In genomic region chr17:8152981-8153549, GRCh38 we compare ENCODE assay signal across 9 cellular contexts. TPM values are rescaled to one million over a fixed set of nuclear protein-coding genes. Genes with fewer than 3 reads are reported as not detected.
DNase-seq lines count a peak whose midpoint lies in the region; ATAC-seq, FAIRE-seq and TF ChIP-seq lines count a peak whose summit lies in the region.
"Had no signal": no experiment of that assay in that cellular context is flagged by ENCODE, and none has a peak within 500 bp of the region (broad histone marks: within the 10 kb centered on the region; RNA-seq: fewer than 3 reads in every experiment).

No MANE protein-coding gene starts in this region.

- POLR2A ChIA-PET in H1 (lab: Charles Lee; ENCODE audit: partially characterized antibody): interaction anchor here (1.2 to 15.7 kb wide), 5 partner anchors 10 to 48 kb away, joined by 3 to 289 read pairs (median 49); partner anchors contain the start of genes ALOXE3, HES7, TMEM107 and VAMP2

- ATAC-seq in HG02678 (IDR thresholded peaks at IDR 0.05; ENCODE audit: unreplicated experiment) (no peak), HG03520 (IDR thresholded peaks at IDR 0.05; ENCODE audit: unreplicated experiment) (no peak), HG03045 (IDR thresholded peaks at IDR 0.05; ENCODE audit: unreplicated experiment) (no peak)

- DNase-seq in H1 (ENCODE audit: low read depth in 1 of 2, low spot score in 2 of 2) (no peak), neural crest cell (ENCODE audit: low read depth, low spot score) (no peak), globus pallidus (ENCODE audit: low spot score) (no peak)

- H3K36me3 ChIP-seq in BLaER1 (peaks cover 27% of the 10 kb centered on the region), KOPT-K1 (ENCODE audit: insufficient read depth, low read length) (peaks cover 22% of the 10 kb centered on the region), H1 (ENCODE audit: control insufficient read depth in 2 of 4, insufficient read depth in 4 of 4, low read length in 3 of 4) (peaks cover 8 to 15% (median 11%) of the 10 kb centered on the region in 4 experiments; a peak in 6 of 8 replicates)

- H3K9ac ChIP-seq in BLaER1: no peak overlapping the region
- H3K9ac ChIP-seq in H1 (replicated peaks in 1 of 4; ENCODE audit: extremely low read depth in 1 of 4, low read depth in 3 of 4, low read length in 3 of 4): peak overlapping the region in 2 of 4 experiments; percentile 4 to 27; a peak in 1 of 7 replicates

- H4K5ac ChIP-seq in H1 (ENCODE audit: insufficient read length, low read depth, low read length): no peak overlapping the region

- H2AFZ ChIP-seq in H1 (ENCODE audit: low read length): no peak overlapping the region

- H4K20me1 ChIP-seq in BLaER1 (peaks cover 26% of the 10 kb centered on the region), H1 (replicated peaks in 1 of 2; ENCODE audit: control insufficient read depth in 1 of 2, insufficient read depth in 2 of 2, low read length in 2 of 2) (peaks cover 0 to 18% of the 10 kb centered on the region in 2 experiments)

- H3K18ac ChIP-seq in H1 (ENCODE audit: extremely low read depth, low read length): no peak overlapping the region

- H3K4me2 ChIP-seq in BLaER1: peak overlapping the region; percentile 98
- H3K4me2 ChIP-seq in H1 (ENCODE audit: insufficient read depth in 1 of 2, low read depth in 2 of 2, low read length in 2 of 2): peak overlapping the region; percentile 100

- no peak overlapping the region for H3K14ac ChIP-seq in H1 (ENCODE audit: insufficient read length)

- CTCF ChIA-PET in H1 (lab: Charles Lee; ENCODE audit: partially characterized antibody): interaction anchor here (0.6 to 10.3 kb wide), 4 partner anchors 10 to 293 kb away, joined by 3 to 133 read pairs (median 4); partner anchors contain the start of gene ALOXE3

- no peak overlapping the region for H3K23ac ChIP-seq in H1 (ENCODE audit: insufficient read length)

- peak overlapping the region; percentile 89 for H3K27ac Mint-ChIP-seq in neural crest cell (ENCODE audit: unreplicated experiment)

- TF ChIP-seq POLR2A in H1 (IDR thresholded peaks at IDR 0.05; ENCODE audit: control extremely low read depth in 1 of 2, low read depth in 2 of 2, low read length in 2 of 2): no peak

- 0 out of 2 replicates have a peak overlapping the region, but pooled peaks have one; percentile 3 for H2BK20ac ChIP-seq in H1 (ENCODE audit: low read length)

- peak overlapping the region; percentile 7; the same call in 1 of the 2 replicates for H4K8ac ChIP-seq in H1 (ENCODE audit: extremely low read depth, insufficient read depth, low read length)

- no peak overlapping the region for H4K91ac ChIP-seq in H1 (replicated peaks; ENCODE audit: insufficient read length, low read length)

- WGBS in H1 (ENCODE audit: extremely low coverage in 1 of 2, insufficient coverage in 1 of 2, insufficient read length in 1 of 2, insufficient replicate concordance in 2 of 2, low coverage in 1 of 2, low lambda C conversion rate in 2 of 2, missing lambda C conversion rate in 1 of 2), 2 experiments: 80% methylated on average over 9 of the region's 9 CpGs; no CpG with 5 or more reads in 1 of the 2 experiments

- peaks cover 7% of the 10 kb centered on the region; the same call in 1 of the 2 replicates for H3K79me1 ChIP-seq in H1 (ENCODE audit: low read depth, low read length)

- TF ChIP-seq CTCF in H1 (IDR thresholded peaks at IDR 0.05; ENCODE audit: control extremely low read depth in 1 of 3, insufficient read depth in 1 of 3, low read depth in 1 of 3, low read length in 3 of 3) (no peak), neural crest cell (conservative IDR thresholded peaks at IDR 0.05) (no peak)

- H2BK120ac ChIP-seq in H1 (replicated peaks; ENCODE audit: low read depth, low read length): no peak overlapping the region

- peak overlapping the region; percentile 93; the same call in 1 of the 2 replicates for H2AK5ac ChIP-seq in H1 (ENCODE audit: low read depth, low read length)

- H3K27me3 Mint-ChIP-seq in neural crest cell (ENCODE audit: low read depth): no peaks in the 10 kb centered on the region

- H3K4ac ChIP-seq in H1 (replicated peaks; ENCODE audit: insufficient read length, low read depth, low read length): no peak overlapping the region

- H2BK15ac ChIP-seq in H1 (ENCODE audit: low read length): peak overlapping the region; percentile 63; the same call in 1 of the 2 replicates

- peak overlapping the region; percentile 19 for H2BK5ac ChIP-seq in H1 (ENCODE audit: low read depth, low read length)

- H3K56ac ChIP-seq in H1 (replicated peaks; ENCODE audit: insufficient read length, low read depth, low read length): no peak overlapping the region

- no peak for TF ChIP-seq EP300 in H1 (IDR thresholded peaks at IDR 0.05; ENCODE audit: borderline replicate concordance in 1 of 2, low read depth in 2 of 2, low read length in 2 of 2)

- H3K9me3 ChIP-seq in BLaER1 (no peaks in the 10 kb centered on the region), KOPT-K1 (ENCODE audit: insufficient read depth, low read length, poor library complexity, severe bottlenecking) (no peaks in the 10 kb centered on the region), H1 (ENCODE audit: insufficient read depth in 2 of 2, low read depth in 1 of 2, low read length in 1 of 2) (no peaks in the 10 kb centered on the region)

- no peak for FAIRE-seq in H1 (lab: Jason Lieb, UNC)

- H3K4me3 Mint-ChIP-seq in neural crest cell: peak overlapping the region; percentile 96

- H3K4me1 Mint-ChIP-seq in neural crest cell: peaks cover 6% of the 10 kb centered on the region

- H3K4me1 ChIP-seq in BLaER1 (peaks cover 59% of the 10 kb centered on the region), H1 (replicated peaks in 1 of 4; ENCODE audit: control insufficient read depth in 3 of 4, insufficient read depth in 4 of 4, low read length in 3 of 4) (peaks cover 12 to 33% (median 19%) of the 10 kb centered on the region in 4 experiments)

- H3K4me3 ChIP-seq in BLaER1 (no peak overlapping the region), H1 (ENCODE audit: extremely low read depth in 1 of 4, insufficient read depth in 2 of 4, low read depth in 3 of 4, low read length in 4 of 4) (peak overlapping the region in 1 of 4 experiments; percentile 85; a peak in 2 of 8 replicates)

- H3K27ac ChIP-seq in BLaER1: peak overlapping the region; percentile 5; the same call in 1 of the 2 replicates
- peak overlapping the region; percentile 71 for H3K27ac ChIP-seq in KOPT-K1 (ENCODE audit: low read depth, low read length, poor library complexity, severe bottlenecking)
- H3K27ac ChIP-seq in H1 (ENCODE audit: low read depth, low read length): peak overlapping the region; percentile 84; the same call in 1 of the 2 replicates

- no peaks in the 10 kb centered on the region for H3K9me3 Mint-ChIP-seq in neural crest cell

- H3K23me2 ChIP-seq in H1 (ENCODE audit: low read depth, low read length): peaks cover 21% of the 10 kb centered on the region

- H3K79me2 ChIP-seq in H1 (ENCODE audit: control insufficient read depth in 1 of 2, insufficient read depth in 2 of 2, low read length in 2 of 2): peaks cover 0 to 5% of the 10 kb centered on the region in 2 experiments; a peak in 1 of 4 replicates

- TF ChIP-seq RAD21 in H1 (IDR thresholded peaks at IDR 0.05 in 1 of 2, conservative IDR thresholded peaks at IDR 0.05 in 1 of 2; ENCODE audit: low read depth in 2 of 2, low read length in 2 of 2): no peak

- H3K27me3 ChIP-seq in BLaER1: no peaks in the 10 kb centered on the region
- no peaks in the 10 kb centered on the region for H3K27me3 ChIP-seq in H1 (replicated peaks in 1 of 4; ENCODE audit: control insufficient read depth in 3 of 4, extremely low read depth in 1 of 4, insufficient read depth in 3 of 4, low read length in 3 of 4)

- H2BK12ac ChIP-seq in H1 (ENCODE audit: low read depth, low read length): peak overlapping the region; percentile 62

- H3K36me3 Mint-ChIP-seq in neural crest cell (ENCODE audit: low read depth): no peaks in the 10 kb centered on the region

RNA-seq across cellular contexts. Expression of gene PER1, which starts 0.9 kb away (rescaled TPM):
- 38.0 and 39.9 TPM in 2 replicates for total RNA-seq in H1 (2021; fragmentation: NEBNext Ultra II Directional; extraction: Animal tissue kit (Norgen Biotek cat#: 25700))
- polyA plus RNA-seq in H1 (2011; rRNA removed): 9.6 and 17.3 TPM in 2 replicates
- 5.5 TPM for polyA plus RNA-seq in H1 (2011; cell fraction: cytosol; rRNA removed)
- polyA plus RNA-seq in H1 (2011; cell fraction: nucleus; rRNA removed): 50.0 TPM
- polyA plus RNA-seq in H1 (2012, experiment 1 of 2): 17.3 to 26.6 TPM (median 24.0 TPM) in 4 replicates
- 19.6 TPM for polyA plus RNA-seq in H1 (2012, experiment 2 of 2)
- 14.4 TPM for polyA plus RNA-seq in H1 (2013, experiment 1 of 2)
- polyA plus RNA-seq in H1 (2013, experiment 2 of 2): 14.0 TPM
- 17.2 and 17.7 TPM in 2 replicates for polyA minus RNA-seq in H1 (2011; rRNA and poly(A)+ RNA removed)
- 17.4 TPM for polyA minus RNA-seq in H1 (2011; cell fraction: cytosol; rRNA and poly(A)+ RNA removed)
- polyA minus RNA-seq in H1 (2011; cell fraction: nucleus; rRNA and poly(A)+ RNA removed): 26.4 TPM
- total RNA-seq in neural crest cell: 38.3 and 51.6 TPM in 2 replicates

RNA-seq across cellular contexts. Expression of gene VAMP2, which starts 9.7 kb away (rescaled TPM):
- total RNA-seq in H1 (2021; fragmentation: NEBNext Ultra II Directional; extraction: Animal tissue kit (Norgen Biotek cat#: 25700)): 19.0 and 20.5 TPM in 2 replicates
- 19.3 and 25.2 TPM in 2 replicates for polyA plus RNA-seq in H1 (2011; rRNA removed)
- 20.4 TPM for polyA plus RNA-seq in H1 (2011; cell fraction: cytosol; rRNA removed)
- polyA plus RNA-seq in H1 (2011; cell fraction: nucleus; rRNA removed): 33.7 TPM
- 26.5 to 28.0 TPM (median 26.9 TPM) in 4 replicates for polyA plus RNA-seq in H1 (2012, experiment 1 of 2)
- polyA plus RNA-seq in H1 (2012, experiment 2 of 2): 28.6 TPM
- 27.3 TPM for polyA plus RNA-seq in H1 (2013, experiment 1 of 2)
- polyA plus RNA-seq in H1 (2013, experiment 2 of 2): 25.2 TPM
- polyA minus RNA-seq in H1 (2011; rRNA and poly(A)+ RNA removed): 5.5 and 6.8 TPM in 2 replicates
- 5.7 TPM for polyA minus RNA-seq in H1 (2011; cell fraction: cytosol; rRNA and poly(A)+ RNA removed)
- 16.5 TPM for polyA minus RNA-seq in H1 (2011; cell fraction: nucleus; rRNA and poly(A)+ RNA removed)
- total RNA-seq in neural crest cell: 47.2 and 49.7 TPM in 2 replicates

RNA-seq across cellular contexts. Expression of gene TMEM107, which starts 23.1 kb away (rescaled TPM):
- 17.3 and 17.9 TPM in 2 replicates for total RNA-seq in H1 (2021; fragmentation: NEBNext Ultra II Directional; extraction: Animal tissue kit (Norgen Biotek cat#: 25700))
- polyA plus RNA-seq in H1 (2011; rRNA removed): 21.4 and 21.5 TPM in 2 replicates
- polyA plus RNA-seq in H1 (2011; cell fraction: cytosol; rRNA removed): 16.0 TPM
- polyA plus RNA-seq in H1 (2011; cell fraction: nucleus; rRNA removed): 16.9 TPM
- 8.9 to 12.0 TPM (median 9.6 TPM) in 4 replicates for polyA plus RNA-seq in H1 (2012, experiment 1 of 2)
- polyA plus RNA-seq in H1 (2012, experiment 2 of 2): 8.0 TPM
- 9.6 TPM for polyA plus RNA-seq in H1 (2013, experiment 1 of 2)
- 10.3 TPM for polyA plus RNA-seq in H1 (2013, experiment 2 of 2)
- 37.4 and 44.0 TPM in 2 replicates for polyA minus RNA-seq in H1 (2011; rRNA and poly(A)+ RNA removed)
- 34.1 TPM for polyA minus RNA-seq in H1 (2011; cell fraction: cytosol; rRNA and poly(A)+ RNA removed)
- 181 TPM for polyA minus RNA-seq in H1 (2011; cell fraction: nucleus; rRNA and poly(A)+ RNA removed)
- total RNA-seq in neural crest cell: 41.4 and 45.7 TPM in 2 replicates

RNA-seq across cellular contexts. Expression of gene HES7, which starts 29.2 kb away (rescaled TPM):
- 0.32 and 0.69 TPM in 2 replicates for total RNA-seq in H1 (2021; fragmentation: NEBNext Ultra II Directional; extraction: Animal tissue kit (Norgen Biotek cat#: 25700))
- 0.20 and 0.55 TPM in 2 replicates for polyA plus RNA-seq in H1 (2011; rRNA removed)
- polyA plus RNA-seq in H1 (2011; cell fraction: cytosol; rRNA removed): 0.30 TPM
- 1.2 TPM for polyA plus RNA-seq in H1 (2011; cell fraction: nucleus; rRNA removed)
- polyA plus RNA-seq in H1 (2012, experiment 1 of 2): 0.23 to 0.66 TPM (median 0.48 TPM) in 4 replicates
- polyA plus RNA-seq in H1 (2012, experiment 2 of 2): 0.22 TPM
- polyA plus RNA-seq in H1 (2013, experiment 1 of 2): 0.41 TPM
- 0.15 TPM for polyA plus RNA-seq in H1 (2013, experiment 2 of 2)
- 0.09 TPM in 1 of 2 replicates, not detected in the other for polyA minus RNA-seq in H1 (2011; rRNA and poly(A)+ RNA removed)
- polyA minus RNA-seq in H1 (2011; cell fraction: cytosol; rRNA and poly(A)+ RNA removed): not detected
- not detected for polyA minus RNA-seq in H1 (2011; cell fraction: nucleus; rRNA and poly(A)+ RNA removed)
- total RNA-seq in neural crest cell: 0.41 and 0.56 TPM in 2 replicates
- total RNA-seq: kidney epithelial cell had no signal

RNA-seq across cellular contexts. Expression of gene ALOXE3, which starts 34.8 kb away (rescaled TPM):
- not detected in 2 replicates for total RNA-seq in H1 (2021; fragmentation: NEBNext Ultra II Directional; extraction: Animal tissue kit (Norgen Biotek cat#: 25700))
- polyA plus RNA-seq in H1 (2011; rRNA removed): 0.26 and 0.55 TPM in 2 replicates
- polyA plus RNA-seq in H1 (2011; cell fraction: cytosol; rRNA removed): 0.17 TPM
- polyA plus RNA-seq in H1 (2011; cell fraction: nucleus; rRNA removed): 0.40 TPM
- 0.17 to 0.50 TPM (median 0.31 TPM) in 4 replicates for polyA plus RNA-seq in H1 (2012, experiment 1 of 2)
- 0.16 TPM for polyA plus RNA-seq in H1 (2012, experiment 2 of 2)
- 0.34 TPM for polyA plus RNA-seq in H1 (2013, experiment 1 of 2)
- polyA plus RNA-seq in H1 (2013, experiment 2 of 2): 0.07 TPM
- 0.09 and 0.27 TPM in 2 replicates for polyA minus RNA-seq in H1 (2011; rRNA and poly(A)+ RNA removed)
- not detected for polyA minus RNA-seq in H1 (2011; cell fraction: cytosol; rRNA and poly(A)+ RNA removed)
- polyA minus RNA-seq in H1 (2011; cell fraction: nucleus; rRNA and poly(A)+ RNA removed): not detected
- total RNA-seq in neural crest cell: 0.09 TPM in 1 of 2 replicates, not detected in the other

Comparison
In these comparisons a context has a peak if more than half of its experiments do, and no peak if none do; other contexts are left out.
1. H3K27ac ChIP-seq: peak in every context shown above with its lines; median percentile 84 in H1; 71 in KOPT-K1; 5 in BLaER1.